ENCODE assay signal across 12 cellular contexts in genomic region chr3:27596920-27597319, GRCh38.
A peak's percentile ranks its signal among the peaks of the same experiment; 100 is the strongest.
DNase-seq lines count a peak whose midpoint lies in the region; ATAC-seq, FAIRE-seq and TF ChIP-seq lines count a peak whose summit lies in the region.
"Had no signal": no experiment of that assay in that cellular context is flagged by ENCODE, and none has a peak within 500 bp of the region (broad histone marks: within the 10 kb centered on the region; RNA-seq: fewer than 3 reads in every experiment).

No MANE protein-coding gene starts in this region.

- no peaks in the 10 kb centered on the region for H3K9me3 ChIP-seq in MM.1S (replicated peaks; ENCODE audit: insufficient read depth, low read length)

- no peaks in the 10 kb centered on the region for H3K79me2 ChIP-seq in MM.1S (ENCODE audit: low read length)

- no peaks in the 10 kb centered on the region for H3K36me3 Mint-ChIP-seq in HFFc6 (ENCODE audit: low read depth)

- H3K9me2 ChIP-seq in MM.1S (replicated peaks; ENCODE audit: insufficient read depth, low read length): no peaks in the 10 kb centered on the region

- no peak overlapping the region for H2AFZ ChIP-seq in MM.1S (ENCODE audit: low read length)

- H3K27ac Mint-ChIP-seq in HFFc6: peak overlapping the region; percentile 69
- H3K27ac Mint-ChIP-seq: activated naive CD8-positive, alpha-beta T cell treated with anti-CD3 and anti-CD28 coated beads, Interleukin-2, amount 10 ng/mL, durations not matched to agents 7 days and 5 days had no signal

- no peak overlapping the region for H3K4me3 Mint-ChIP-seq in HFFc6
- H3K4me3 Mint-ChIP-seq: activated naive CD8-positive, alpha-beta T cell treated with anti-CD3 and anti-CD28 coated beads, Interleukin-2, amount 10 ng/mL, durations not matched to agents 7 days and 5 days; stimulated activated naive CD8-positive, alpha-beta T cell treated with anti-CD3 and anti-CD28 coated beads, Interleukin-15, Interleukin-2, amounts not matched to agents 100 ng/mL and 50 ng/mL, for 24 hours had no signal

- no peaks in the 10 kb centered on the region for H3K36me3 ChIP-seq in MM.1S (replicated peaks; ENCODE audit: insufficient read depth, low read length)

- H3K4me2 ChIP-seq in MM.1S (ENCODE audit: low read depth, low read length): no peak overlapping the region

- H3K9me3 Mint-ChIP-seq in HFFc6: no peaks in the 10 kb centered on the region
- H3K9me3 Mint-ChIP-seq: stimulated activated naive CD8-positive, alpha-beta T cell treated with anti-CD3 and anti-CD28 coated beads, Interleukin-15, Interleukin-2, amounts not matched to agents 100 ng/mL and 50 ng/mL, for 24 hours had no signal

- no peaks in the 10 kb centered on the region for H3K27me3 ChIP-seq in MM.1S (replicated peaks; ENCODE audit: insufficient read depth, low read length)

- H3K4me3 ChIP-seq in MM.1S (ENCODE audit: low read length): no peak overlapping the region

- ATAC-seq in esophagus mucosa: no peak

- TF ChIP-seq CTCF in HFFc6 (IDR thresholded peaks at IDR 0.05) (no peak), MM.1S (IDR thresholded peaks at IDR 0.05; ENCODE audit: low read length) (no peak)

- peak; percentile 48 for DNase-seq in AG20443 (ENCODE audit: low spot score)
- peak; percentile 70 for DNase-seq in HFFc6
- peak; percentile 80 for DNase-seq in RCC 7860 (ENCODE audit: low spot score)
- peak; percentile 67 for DNase-seq in islet precursor cell
- DNase-seq in caudate nucleus (lab: John Stamatoyannopoulos, UW): no peak
- DNase-seq in NCI-H2227 treated with DMSO at 0.1 percent for 48 hours (lab: John Stamatoyannopoulos, UW): no peak
- DNase-seq in MM.1S: no peak
- DNase-seq: activated CD4-positive, alpha-beta T cell treated with anti-CD3 and anti-CD28 coated beads, Interleukin-2, amount 50 U/mL, for 4 hours; activated naive CD8-positive, alpha-beta T cell treated with anti-CD3 and anti-CD28 coated beads, Interleukin-2, amount 10 ng/mL, durations not matched to agents 7 days and 5 days; stimulated activated CD4-positive, alpha-beta T cell treated with anti-CD3 and anti-CD28 coated beads, Interleukin-15, amount 100 ng/mL, for 24 hours had no signal

- no peaks in the 10 kb centered on the region for H3F3A ChIP-seq in MM.1S (ENCODE audit: insufficient read depth, low read length)

- no peak overlapping the region for H3K27ac ChIP-seq in caudate nucleus (ENCODE audit: low read depth, low read length)
- no peak overlapping the region for H3K27ac ChIP-seq in MM.1S (ENCODE audit: low read length)

- H3K9ac ChIP-seq in MM.1S (ENCODE audit: low read length): no peak overlapping the region

- FAIRE-seq in RCC 7860 (lab: Jason Lieb, UNC): peak; percentile 82

- H3K27me3 Mint-ChIP-seq in HFFc6 (ENCODE audit: insufficient read depth): no peaks in the 10 kb centered on the region
- H3K27me3 Mint-ChIP-seq: activated naive CD8-positive, alpha-beta T cell treated with anti-CD3 and anti-CD28 coated beads, Interleukin-2, amount 10 ng/mL, durations not matched to agents 7 days and 5 days; stimulated activated naive CD8-positive, alpha-beta T cell treated with anti-CD3 and anti-CD28 coated beads, Interleukin-15, Interleukin-2, amounts not matched to agents 100 ng/mL and 50 ng/mL, for 24 hours had no signal

- H3K4me1 ChIP-seq in MM.1S (ENCODE audit: low read length): no peaks in the 10 kb centered on the region

- H4K20me1 ChIP-seq in MM.1S (ENCODE audit: insufficient read depth, low read length): no peaks in the 10 kb centered on the region

- peaks cover 42% of the 10 kb centered on the region for H3K4me1 Mint-ChIP-seq in HFFc6 (ENCODE audit: low read depth)

Comparison
In these comparisons a context has a peak if more than half of its experiments do, and no peak if none do; other contexts are left out.
1. DNase-seq: peak in AG20443 (single experiment), HFFc6 (single experiment), RCC 7860 (single experiment) and islet precursor cell (single experiment); none in caudate nucleus (0 of 61), NCI-H2227 treated with DMSO at 0.1 percent for 48 hours (single experiment) and MM.1S (single experiment).